In the genomic region with DNA sequence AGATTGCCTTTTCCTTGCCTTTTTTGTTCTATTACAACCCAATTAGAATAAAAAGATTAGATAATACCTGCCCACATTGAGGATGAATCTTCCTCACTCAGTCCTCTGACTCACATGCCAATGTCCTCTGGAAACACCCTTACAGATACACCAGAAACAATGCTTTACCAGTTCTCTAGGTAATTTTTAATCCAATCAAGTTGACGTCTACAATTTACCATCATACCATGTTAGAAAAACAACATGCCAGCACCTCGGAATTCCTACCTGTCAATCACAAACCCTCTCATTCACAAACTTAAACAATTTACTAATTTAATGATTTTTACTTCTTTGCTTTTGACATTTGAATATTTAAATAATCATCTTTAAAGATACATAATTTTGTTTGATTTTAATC, we compare ENCODE assay signal across 17 cellular contexts.
DNase-seq lines count a peak whose midpoint lies in the region; ATAC-seq and FAIRE-seq lines count a peak whose summit lies in the region.
"Had no signal": no experiment of that assay in that cellular context is flagged by ENCODE, and none has a peak within 500 bp of the region (broad histone marks: within the 10 kb centered on the region; RNA-seq: fewer than 3 reads in every experiment).

No MANE protein-coding gene starts in this region.

- no peak for ATAC-seq in HG02642 (IDR thresholded peaks at IDR 0.05; ENCODE audit: poor library complexity, unreplicated experiment)
- no peak for ATAC-seq in HG02798 (IDR thresholded peaks at IDR 0.05; ENCODE audit: poor library complexity, unreplicated experiment)

- DNase-seq in kidney glomerular epithelial cell (lab: John Stamatoyannopoulos, UW) = peak; percentile 37
- peak; percentile 71 for DNase-seq in renal cortical epithelial cell (ENCODE audit: low read depth)
- no peak for DNase-seq in EL
- DNase-seq: BE2C; CD4-positive, alpha-beta memory T cell; DMS153; DMS79 treated with DMSO at 0.1 percent for 48 hours; GF-D8; HCEC 1CT; IMR-90 had no signal

- peak; percentile 21 for FAIRE-seq in G401.6 (lab: Jason Lieb, UNC)
- FAIRE-seq in colon (lab: Jason Lieb, UNC) = peak; percentile 36
- FAIRE-seq: D721Med, GM19239, H1 had no signal
